ENCODE assay signal across 12 cellular contexts in the genomic region with DNA sequence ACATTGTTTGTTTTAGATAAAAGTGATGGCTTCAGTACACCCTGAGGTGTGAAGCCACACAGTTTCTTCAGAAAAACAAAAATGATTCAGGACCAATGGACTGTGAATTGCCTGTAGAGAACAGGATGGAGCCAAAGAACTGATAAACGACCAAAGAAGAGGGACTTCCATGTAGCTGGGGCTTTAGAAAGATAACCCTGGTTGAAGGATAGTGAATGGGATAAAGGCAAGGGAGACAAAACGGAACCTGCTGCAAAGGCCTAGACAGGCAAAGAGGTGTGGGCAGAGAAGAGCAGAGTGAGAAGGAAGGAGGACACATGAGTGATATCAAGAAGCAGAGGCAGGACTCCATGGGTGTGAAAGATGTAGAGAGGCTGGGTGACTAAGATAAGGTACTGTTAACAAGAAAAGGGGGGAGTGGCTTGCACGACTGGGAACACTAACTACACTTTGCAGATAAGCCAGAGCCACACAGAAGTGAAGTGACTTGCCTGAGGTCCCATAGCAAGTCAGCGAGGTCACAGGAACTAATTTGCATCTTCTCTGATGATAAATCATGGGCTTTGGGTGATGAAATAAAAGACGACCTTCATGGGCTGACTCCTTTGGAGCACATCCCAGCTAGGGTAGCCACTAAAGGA.
DNase-seq lines count a peak whose midpoint lies in the region; ATAC-seq and TF ChIP-seq lines count a peak whose summit lies in the region.
"Had no signal": no experiment of that assay in that cellular context is flagged by ENCODE, and none has a peak within 500 bp of the region (broad histone marks: within the 10 kb centered on the region; RNA-seq: fewer than 3 reads in every experiment).

No MANE protein-coding gene starts in this region.

- peak; percentile 48 for ATAC-seq in GM21717 (IDR thresholded peaks at IDR 0.05; ENCODE audit: unreplicated experiment)
- peak; percentile 42 for ATAC-seq in stimulated activated naive CD8-positive, alpha-beta T cell treated with anti-CD3 and anti-CD28 coated beads, Interleukin-15, amount 100 ng/mL, for 72 hours
- no peak for ATAC-seq in GM18873 (IDR thresholded peaks at IDR 0.05; ENCODE audit: low FRiP score, unreplicated experiment)

- H3K4me1 Mint-ChIP-seq in stimulated activated naive CD8-positive, alpha-beta T cell treated with anti-CD3 and anti-CD28 coated beads, Interleukin-15, amount 100 ng/mL, for 72 hours, result no peaks in the 10 kb centered on the region

- no peak overlapping the region for H3K27ac Mint-ChIP-seq in stimulated activated naive CD8-positive, alpha-beta T cell treated with anti-CD3 and anti-CD28 coated beads, Interleukin-15, amount 100 ng/mL, for 72 hours

- H3K27me3 Mint-ChIP-seq in stimulated activated naive CD8-positive, alpha-beta T cell treated with anti-CD3 and anti-CD28 coated beads, Interleukin-15, amount 100 ng/mL, for 72 hours, result no peaks in the 10 kb centered on the region

- TF ChIP-seq CTCF in NB4 (IDR thresholded peaks at IDR 0.05; ENCODE audit: low read depth, low read length), result no peak

- no peak overlapping the region for H3K4me3 ChIP-seq in NB4 (ENCODE audit: low read depth, low read length)
- H3K4me3 ChIP-seq: adrenal gland, SK-N-MC had no signal

- H3K4me3 Mint-ChIP-seq in stimulated activated naive CD8-positive, alpha-beta T cell treated with anti-CD3 and anti-CD28 coated beads, Interleukin-15, amount 100 ng/mL, for 72 hours, result no peak overlapping the region

- H3K9me3 Mint-ChIP-seq in stimulated activated naive CD8-positive, alpha-beta T cell treated with anti-CD3 and anti-CD28 coated beads, Interleukin-15, amount 100 ng/mL, for 72 hours, result no peaks in the 10 kb centered on the region

- peak; percentile 6 for DNase-seq in stimulated activated CD4-positive, alpha-beta T cell treated with anti-CD3 and anti-CD28 coated beads, Interleukin-15, amount 100 ng/mL, for 24 hours
- DNase-seq in stimulated activated CD4-positive, alpha-beta T cell treated with anti-CD3 and anti-CD28 coated beads, Interleukin-4, amount 100 ng/mL, for 24 hours, result no peak
- peak; percentile 22 for DNase-seq in NB4 (ENCODE audit: low read depth)
- DNase-seq in stimulated activated naive CD8-positive, alpha-beta T cell treated with anti-CD3 and anti-CD28 coated beads, Interleukin-15, amount 100 ng/mL, for 72 hours, result no peak
- DNase-seq in NCI-H1436 treated with DMSO at 0.1 percent for 48 hours (lab: John Stamatoyannopoulos, UW), result no peak
- no peak for DNase-seq in activated effector memory CD4-positive, alpha-beta T cell treated with anti-CD3 and anti-CD28 coated beads, Interleukin-2, amount 50 U/mL, for 16 hours
- DNase-seq: cortex of kidney, NCI-H2081 had no signal

- no peak for TF ChIP-seq POLR2A in NB4 (IDR thresholded peaks at IDR 0.05; ENCODE audit: extremely low read depth, insufficient read length)

Comparison
In these comparisons a context has a peak if more than half of its experiments do, and no peak if none do; other contexts are left out.
1. DNase-seq: peak in stimulated activated CD4-positive, alpha-beta T cell treated with anti-CD3 and anti-CD28 coated beads, Interleukin-15, amount 100 ng/mL, for 24 hours (single experiment) and NB4 (single experiment); none in stimulated activated CD4-positive, alpha-beta T cell treated with anti-CD3 and anti-CD28 coated beads, Interleukin-4, amount 100 ng/mL, for 24 hours (single experiment), stimulated activated naive CD8-positive, alpha-beta T cell treated with anti-CD3 and anti-CD28 coated beads, Interleukin-15, amount 100 ng/mL, for 72 hours (0 of 2), NCI-H1436 treated with DMSO at 0.1 percent for 48 hours (single experiment) and activated effector memory CD4-positive, alpha-beta T cell treated with anti-CD3 and anti-CD28 coated beads, Interleukin-2, amount 50 U/mL, for 16 hours (single experiment).